In genomic region chr19:47660435-47660832, GRCh38 we compare ENCODE assay signal across 17 cellular contexts. TPM values are rescaled to one million over a fixed set of nuclear protein-coding genes. Genes with fewer than 3 reads are reported as not detected.
A peak's percentile ranks its signal among the peaks of the same experiment; 100 is the strongest.
DNase-seq lines count a peak whose midpoint lies in the region; ATAC-seq, FAIRE-seq and TF ChIP-seq lines count a peak whose summit lies in the region.
"Had no signal": no experiment of that assay in that cellular context is flagged by ENCODE, and none has a peak within 500 bp of the region (broad histone marks: within the 10 kb centered on the region; RNA-seq: fewer than 3 reads in every experiment).

No MANE protein-coding gene starts in this region.

- H2BK20ac ChIP-seq in H1 (ENCODE audit: low read length) = no peak overlapping the region

- H2BK120ac ChIP-seq in H1 (replicated peaks; ENCODE audit: low read depth, low read length) = no peak overlapping the region

- 87% methylated on average over 6 of the region's 6 CpGs; no CpG with 5 or more reads in 1 of the 2 experiments for WGBS in H1 (ENCODE audit: extremely low coverage in 1 of 2, insufficient coverage in 1 of 2, insufficient read length in 1 of 2, insufficient replicate concordance in 2 of 2, low coverage in 1 of 2, low lambda C conversion rate in 2 of 2, missing lambda C conversion rate in 1 of 2), 2 experiments
- 81 to 88% (median 83%) methylated on average over 6 of the region's 6 CpGs for WGBS in ovary, 3 donors

- H3K4me2 ChIP-seq in H1 (ENCODE audit: insufficient read depth in 1 of 2, low read depth in 2 of 2, low read length in 2 of 2) = no peak overlapping the region

- H3K4me3 ChIP-seq in Caco-2 (ENCODE audit: low read depth, low read length) (no peak overlapping the region), H1 (ENCODE audit: extremely low read depth in 1 of 4, insufficient read depth in 2 of 4, low read depth in 3 of 4, low read length in 4 of 4) (no peak overlapping the region), muscle layer of duodenum (ENCODE audit: low read depth in 1 of 2, low read length in 2 of 2) (no peak overlapping the region), ovary (no peak overlapping the region)
- H3K4me3 ChIP-seq: coronary artery had no signal

- no peak for TF ChIP-seq RAD21 in H1 (IDR thresholded peaks at IDR 0.05 in 1 of 2, conservative IDR thresholded peaks at IDR 0.05 in 1 of 2; ENCODE audit: low read depth in 2 of 2, low read length in 2 of 2)

- peaks cover 0 to 71% of the 10 kb centered on the region in 2 experiments; a peak in 2 of 4 replicates for H3K79me2 ChIP-seq in H1 (ENCODE audit: control insufficient read depth in 1 of 2, insufficient read depth in 2 of 2, low read length in 2 of 2)

- no peak overlapping the region for H2BK5ac ChIP-seq in H1 (ENCODE audit: low read depth, low read length)

- no peak overlapping the region for H2BK15ac ChIP-seq in H1 (ENCODE audit: low read length)

- H3K27ac ChIP-seq in RWPE1 = peak overlapping the region; percentile 98
- no peak overlapping the region for H3K27ac ChIP-seq in H1 (ENCODE audit: low read depth, low read length)
- H3K27ac ChIP-seq in muscle layer of duodenum (ENCODE audit: low read length) = peak overlapping the region; percentile 20
- H3K27ac ChIP-seq in ovary = no peak overlapping the region

- no peaks in the 10 kb centered on the region for H3K27me3 Mint-ChIP-seq in Caco-2 (ENCODE audit: insufficient read depth, unreplicated experiment)
- H3K27me3 Mint-ChIP-seq: stimulated activated naive CD8-positive, alpha-beta T cell treated with anti-CD3 and anti-CD28 coated beads, Interleukin-15, amount 100 ng/mL, for 72 hours had no signal

- H4K20me1 ChIP-seq in H1 (replicated peaks in 1 of 2; ENCODE audit: control insufficient read depth in 1 of 2, insufficient read depth in 2 of 2, low read length in 2 of 2) = peaks cover 13 to 14% of the 10 kb centered on the region in 2 experiments

- no peak overlapping the region for H3K23ac ChIP-seq in H1 (ENCODE audit: insufficient read length)

- no TSS peak for BruUV-seq in Caco-2 (replicated peaks; lab: Mats Ljungman, UMichigan)

- H2BK12ac ChIP-seq in H1 (ENCODE audit: low read depth, low read length) = no peak overlapping the region

- intact Hi-C loops in Caco-2 (cut with micrococcal nuclease; ENCODE audit: unreplicated experiment) (no loop called here), ovary (cut with DNase I) (loop anchor here in 1 of 4 donors (10.0 kb wide), 1 partner anchor 56 kb away; the partner anchor contains the start of gene BICRA)

- H4K5ac ChIP-seq in H1 (ENCODE audit: insufficient read length, low read depth, low read length) = no peak overlapping the region

- H3K18ac ChIP-seq in H1 (ENCODE audit: extremely low read depth, low read length) = no peak overlapping the region

- H3K79me1 ChIP-seq in H1 (ENCODE audit: low read depth, low read length) = peaks cover 22% of the 10 kb centered on the region

- H3K4ac ChIP-seq in H1 (replicated peaks; ENCODE audit: insufficient read length, low read depth, low read length) = no peak overlapping the region

- peaks cover 86% of the 10 kb centered on the region for H3K36me3 Mint-ChIP-seq in Caco-2 (ENCODE audit: insufficient read depth, unreplicated experiment)

- no peaks in the 10 kb centered on the region; the same call in 1 of the 2 replicates for H3K23me2 ChIP-seq in H1 (ENCODE audit: low read depth, low read length)

- no peak overlapping the region for H2AK5ac ChIP-seq in H1 (ENCODE audit: low read depth, low read length)

- H3K27ac Mint-ChIP-seq in Caco-2 (ENCODE audit: unreplicated experiment) = peak overlapping the region; percentile 94
- H3K27ac Mint-ChIP-seq: T-helper 1 cell treated with Interleukin-12 subunit alpha and Interleukin-12 subunit beta and Interleukin-4 antibody, amounts not matched to agents 30 μg/mL and 1 μg/mL, for 36 hours had no signal

- no peak overlapping the region for H3K56ac ChIP-seq in H1 (replicated peaks; ENCODE audit: insufficient read length, low read depth, low read length)

- TF ChIP-seq POLR2A in H1 (IDR thresholded peaks at IDR 0.05; ENCODE audit: control extremely low read depth in 1 of 2, low read depth in 2 of 2, low read length in 2 of 2) = no peak
- no peak for TF ChIP-seq POLR2A in ovary (IDR thresholded peaks at IDR 0.05)

- peaks cover 57% of the 10 kb centered on the region for H3K4me1 Mint-ChIP-seq in Caco-2 (ENCODE audit: low read depth, unreplicated experiment)

- peak overlapping the region; percentile 68 for H3K4me3 Mint-ChIP-seq in Caco-2 (ENCODE audit: unreplicated experiment)
- H3K4me3 Mint-ChIP-seq: stimulated activated naive CD8-positive, alpha-beta T cell treated with anti-CD3 and anti-CD28 coated beads, Interleukin-15, amount 100 ng/mL, for 72 hours; T-helper 1 cell treated with Interleukin-12 subunit alpha and Interleukin-12 subunit beta and Interleukin-4 antibody, amounts not matched to agents 30 μg/mL and 1 μg/mL, for 36 hours had no signal

- no peak overlapping the region for H3K14ac ChIP-seq in H1 (ENCODE audit: insufficient read length)

- no peak for TF ChIP-seq CTCF in Caco-2 (IDR thresholded peaks at IDR 0.05; ENCODE audit: insufficient read depth in 1 of 2, low read depth in 1 of 2, low read length in 1 of 2, severe bottlenecking in 1 of 2, unreplicated experiment in 1 of 2)
- TF ChIP-seq CTCF in RWPE1 (conservative IDR thresholded peaks at IDR 0.05; ENCODE audit: low read depth) = no peak
- no peak for TF ChIP-seq CTCF in H1 (IDR thresholded peaks at IDR 0.05; ENCODE audit: control extremely low read depth in 1 of 3, insufficient read depth in 1 of 3, low read depth in 1 of 3, low read length in 3 of 3)
- TF ChIP-seq CTCF in ovary (IDR thresholded peaks at IDR 0.05) = no peak

- H3K36me3 ChIP-seq in Caco-2 (ENCODE audit: control insufficient read depth, insufficient read depth, low read length) (no peaks in the 10 kb centered on the region), H1 (ENCODE audit: control insufficient read depth in 2 of 4, insufficient read depth in 4 of 4, low read length in 3 of 4) (peaks cover 0 to 3% (median 0%) of the 10 kb centered on the region in 4 experiments; a peak in 1 of 8 replicates), muscle layer of duodenum (ENCODE audit: control insufficient read depth in 1 of 2, insufficient read depth in 2 of 2, low read length in 2 of 2) (peaks cover 0 to 4% of the 10 kb centered on the region in 2 donors), ovary (no peaks in the 10 kb centered on the region)

- TF ChIP-seq EP300 in H1 (IDR thresholded peaks at IDR 0.05; ENCODE audit: borderline replicate concordance in 1 of 2, low read depth in 2 of 2, low read length in 2 of 2) (no peak), ovary (IDR thresholded peaks at IDR 0.05) (no peak)

- H4K91ac ChIP-seq in H1 (replicated peaks; ENCODE audit: insufficient read length, low read length) = no peak overlapping the region

- H3K27me3 ChIP-seq in Caco-2 (replicated peaks; ENCODE audit: control insufficient read depth, insufficient read depth, low read length) = no peaks in the 10 kb centered on the region
- no peaks in the 10 kb centered on the region for H3K27me3 ChIP-seq in H1 (replicated peaks in 1 of 4; ENCODE audit: control insufficient read depth in 3 of 4, extremely low read depth in 1 of 4, insufficient read depth in 3 of 4, low read length in 3 of 4)
- no peaks in the 10 kb centered on the region for H3K27me3 ChIP-seq in muscle layer of duodenum (ENCODE audit: low read depth, low read length)
- H3K27me3 ChIP-seq in ovary = no peaks in the 10 kb centered on the region

- H3K4me1 ChIP-seq in Caco-2 (peaks cover 90% of the 10 kb centered on the region), H1 (replicated peaks in 1 of 4; ENCODE audit: control insufficient read depth in 3 of 4, insufficient read depth in 4 of 4, low read length in 3 of 4) (peaks cover 0 to 2% (median 0%) of the 10 kb centered on the region in 4 experiments; a peak in 1 of 7 replicates), muscle layer of duodenum (ENCODE audit: control insufficient read depth in 1 of 2, insufficient read depth in 2 of 2, low read length in 2 of 2) (peaks cover 4 to 37% of the 10 kb centered on the region in 2 donors), ovary (ENCODE audit: insufficient read depth) (peaks cover 7% of the 10 kb centered on the region)

- H4K8ac ChIP-seq in H1 (ENCODE audit: extremely low read depth, insufficient read depth, low read length) = peak overlapping the region; percentile 1; the same call in 1 of the 2 replicates

- CTCF ChIA-PET in Caco-2 (lab: Charles Lee) (no interaction called here), RWPE1 (lab: Yijun Ruan, JAX) (interaction anchor here (0.7 kb wide), 1 partner anchor 24 kb away, joined by 5 read pairs; no protein-coding TSS in a partner anchor), H1 (lab: Charles Lee; ENCODE audit: partially characterized antibody) (interaction anchor here (1.3 kb wide), 1 partner anchor 46 kb away, joined by 4 read pairs; no protein-coding TSS in a partner anchor)

- FAIRE-seq in H1 (lab: Jason Lieb, UNC) = no peak

- no peak overlapping the region for H2AFZ ChIP-seq in H1 (ENCODE audit: low read length)

- H3K9me3 ChIP-seq in Caco-2 = no peaks in the 10 kb centered on the region
- H3K9me3 ChIP-seq in H1 (ENCODE audit: insufficient read depth in 2 of 2, low read depth in 1 of 2, low read length in 1 of 2) = no peaks in the 10 kb centered on the region
- no peaks in the 10 kb centered on the region for H3K9me3 ChIP-seq in muscle layer of duodenum (ENCODE audit: control insufficient read depth in 1 of 2, low read length in 2 of 2)
- H3K9me3 ChIP-seq in ovary = no peaks in the 10 kb centered on the region

- DNase-seq in Caco-2 (peak; percentile 77 to 86), RWPE1 (ENCODE audit: low spot score) (peak; percentile 77), H1 (ENCODE audit: low read depth in 1 of 2, low spot score in 2 of 2) (no peak), ovary (no peak)
- no peak for DNase-seq in stimulated activated CD4-positive, alpha-beta T cell treated with anti-CD3 and anti-CD28 coated beads, Interleukin-4, amount 100 ng/mL, for 24 hours
- no peak for DNase-seq in activated CD8-positive, alpha-beta memory T cell treated with anti-CD3 and anti-CD28 coated beads, Interleukin-2, amount 50 U/mL, for 48 hours
- DNase-seq: hippocampal formation; Karpas-422; left ventricle myocardium superior; NCI-H1694 treated with DMSO at 0.1 percent for 48 hours; stimulated activated naive CD8-positive, alpha-beta T cell treated with anti-CD3 and anti-CD28 coated beads, Interleukin-15, amount 100 ng/mL, for 72 hours had no signal

- POLR2A ChIA-PET in Caco-2 (lab: Charles Lee) = interaction anchor here (0.7 to 0.9 kb wide), 3 partner anchors 12 to 50 kb away, joined by 3 to 10 read pairs (median 3); no protein-coding TSS in a partner anchor
- POLR2A ChIA-PET in RWPE1 (lab: Yijun Ruan, JAX; ENCODE audit: low non-redundant PET) = no interaction called here
- POLR2A ChIA-PET in H1 (lab: Charles Lee; ENCODE audit: partially characterized antibody) = interaction anchor here (0.6 to 1.0 kb wide), 4 partner anchors 8 to 1397 kb away, joined by 3 read pairs; partner anchors contain the start of gene NOP53

- no peak overlapping the region for H3K9ac ChIP-seq in H1 (replicated peaks in 1 of 4; ENCODE audit: extremely low read depth in 1 of 4, low read depth in 3 of 4, low read length in 3 of 4)

- no peak for ATAC-seq in GM19452 (IDR thresholded peaks at IDR 0.05; ENCODE audit: unreplicated experiment)
- ATAC-seq: activated CD4-positive, CD25-positive, alpha-beta regulatory T cell treated with anti-CD3 and anti-CD28 coated beads, Interleukin-2, amount 50 U/mL, for 24 hours; left ventricle myocardium superior; stimulated activated naive CD8-positive, alpha-beta T cell treated with anti-CD3 and anti-CD28 coated beads, Interleukin-15, amount 100 ng/mL, for 72 hours had no signal

- H3K9me3 Mint-ChIP-seq in Caco-2 (ENCODE audit: unreplicated experiment) = no peaks in the 10 kb centered on the region
- H3K9me3 Mint-ChIP-seq: stimulated activated naive CD8-positive, alpha-beta T cell treated with anti-CD3 and anti-CD28 coated beads, Interleukin-15, amount 100 ng/mL, for 72 hours; T-helper 1 cell treated with Interleukin-12 subunit alpha and Interleukin-12 subunit beta and Interleukin-4 antibody, amounts not matched to agents 30 μg/mL and 1 μg/mL, for 36 hours had no signal

RNA-seq across cellular contexts. Expression of gene BICRA, which starts 51.5 kb away (rescaled TPM):
- total RNA-seq in Caco-2 (2022) = 34.3 and 38.8 TPM in 2 replicates
- total RNA-seq in H1 (2021; fragmentation: NEBNext Ultra II Directional; extraction: Animal tissue kit (Norgen Biotek cat#: 25700)) = 29.2 and 30.0 TPM in 2 replicates
- 1.5 and 3.8 TPM in 2 replicates for polyA plus RNA-seq in H1 (2011; rRNA removed)
- polyA plus RNA-seq in H1 (2011; cell fraction: cytosol; rRNA removed) = 2.8 TPM
- polyA plus RNA-seq in H1 (2011; cell fraction: nucleus; rRNA removed) = 6.5 TPM
- polyA plus RNA-seq in H1 (2012, experiment 1 of 2) = 18.9 to 23.4 TPM (median 22.8 TPM) in 4 replicates
- 15.5 TPM for polyA plus RNA-seq in H1 (2012, experiment 2 of 2)
- 11.9 TPM for polyA plus RNA-seq in H1 (2013, experiment 1 of 2)
- polyA plus RNA-seq in H1 (2013, experiment 2 of 2) = 11.1 TPM
- polyA minus RNA-seq in H1 (2011; rRNA and poly(A)+ RNA removed) = 5.0 and 6.5 TPM in 2 replicates
- polyA minus RNA-seq in H1 (2011; cell fraction: cytosol; rRNA and poly(A)+ RNA removed) = 10.6 TPM
- 11.7 TPM for polyA minus RNA-seq in H1 (2011; cell fraction: nucleus; rRNA and poly(A)+ RNA removed)
- total RNA-seq in ovary = 10 to 100 TPM in 5 of 7 donors, 1 to 10 TPM in 2; 3.7 to 21.7 (median 13.1) TPM
- 10 to 100 TPM in 1 of 2 donors, 1 to 10 TPM in 1; 8.1 to 10.1 TPM for polyA plus RNA-seq in ovary

RNA-seq across cellular contexts. Expression of gene EHD2, which starts 52.8 kb away (rescaled TPM):
- total RNA-seq in Caco-2 (2022) = 13.3 and 14.6 TPM in 2 replicates
- total RNA-seq in H1 (2021; fragmentation: NEBNext Ultra II Directional; extraction: Animal tissue kit (Norgen Biotek cat#: 25700)) = 13.0 and 14.3 TPM in 2 replicates
- polyA plus RNA-seq in H1 (2011; rRNA removed) = 4.5 and 12.4 TPM in 2 replicates
- polyA plus RNA-seq in H1 (2011; cell fraction: cytosol; rRNA removed) = 4.1 TPM
- 5.8 TPM for polyA plus RNA-seq in H1 (2011; cell fraction: nucleus; rRNA removed)
- polyA plus RNA-seq in H1 (2012, experiment 1 of 2) = 9.5 to 14.8 TPM (median 12.7 TPM) in 4 replicates
- 12.0 TPM for polyA plus RNA-seq in H1 (2012, experiment 2 of 2)
- 9.9 TPM for polyA plus RNA-seq in H1 (2013, experiment 1 of 2)
- 9.4 TPM for polyA plus RNA-seq in H1 (2013, experiment 2 of 2)
- 4.0 and 4.8 TPM in 2 replicates for polyA minus RNA-seq in H1 (2011; rRNA and poly(A)+ RNA removed)
- polyA minus RNA-seq in H1 (2011; cell fraction: cytosol; rRNA and poly(A)+ RNA removed) = 10.6 TPM
- 5.7 TPM for polyA minus RNA-seq in H1 (2011; cell fraction: nucleus; rRNA and poly(A)+ RNA removed)
- 100 to 1,000 TPM in 5 of 7 donors, 10 to 100 TPM in 2; 28.0 to 162 (median 129) TPM for total RNA-seq in ovary
- polyA plus RNA-seq in ovary = 10 to 100 TPM; 62.4 to 86.0 TPM
- polyA plus RNA-seq: neural cell had no signal

Comparison
In these comparisons a context has a peak if more than half of its experiments do, and no peak if none do; other contexts are left out.
1. DNase-seq: peak in Caco-2 (2 of 2) and RWPE1 (single experiment); none in H1 (0 of 2), stimulated activated CD4-positive, alpha-beta T cell treated with anti-CD3 and anti-CD28 coated beads, Interleukin-4, amount 100 ng/mL, for 24 hours (single experiment), ovary (0 of 5) and activated CD8-positive, alpha-beta memory T cell treated with anti-CD3 and anti-CD28 coated beads, Interleukin-2, amount 50 U/mL, for 48 hours (single experiment).
2. H3K27ac ChIP-seq: peak in RWPE1 (single experiment) and muscle layer of duodenum (single experiment); none in H1 (single experiment) and ovary (0 of 2).